ENCODE assay signal across 9 cellular contexts in the genomic region with DNA sequence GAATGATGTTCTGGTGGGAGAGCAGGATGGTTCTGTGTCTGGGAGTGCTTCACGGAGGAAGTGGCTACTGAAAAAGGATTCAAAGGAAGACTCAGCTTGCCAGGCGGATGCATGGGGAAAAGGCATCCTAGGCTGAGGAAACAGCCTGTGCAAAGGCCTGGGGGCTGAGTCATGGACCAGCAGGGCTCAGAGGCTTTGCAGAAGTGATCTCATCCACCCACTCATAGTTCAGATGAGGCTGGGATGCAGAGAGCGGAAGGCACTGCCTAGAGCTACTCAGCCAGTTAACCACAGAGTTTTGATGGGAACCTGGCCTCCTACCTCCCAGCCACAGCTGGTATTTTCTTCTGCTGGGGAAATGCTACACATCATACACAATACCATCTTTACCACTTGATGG. TPM values are rescaled to one million over a fixed set of nuclear protein-coding genes. Genes with fewer than 3 reads are reported as not detected.
DNase-seq lines count a peak whose midpoint lies in the region; ATAC-seq, FAIRE-seq and TF ChIP-seq lines count a peak whose summit lies in the region.
"Had no signal": no experiment of that assay in that cellular context is flagged by ENCODE, and none has a peak within 500 bp of the region (broad histone marks: within the 10 kb centered on the region; RNA-seq: fewer than 3 reads in every experiment).

No MANE protein-coding gene starts in this region.

- peak; percentile 79 for DNase-seq in activated CD4-positive, alpha-beta T cell treated with anti-CD3 and anti-CD28 coated beads for 48 hours
- DNase-seq in activated CD4-positive, alpha-beta T cell treated with anti-CD3 and anti-CD28 coated beads, Interleukin-2, amount 50 U/mL, for 1 hour, result no peak
- DNase-seq in activated T-cell treated with anti-CD3 and anti-CD28 coated beads, Interleukin-2, amount 50 U/mL, for 48 hours, result peak; percentile 59 to 70
- DNase-seq in HepG2 (ENCODE audit: low spot score), result no peak
- no peak for DNase-seq in testis
- no peak for DNase-seq in GM19238 (ENCODE audit: insufficient read length, low spot score)
- DNase-seq in NCI-H1694 (lab: John Stamatoyannopoulos, UW), result no peak

- intact Hi-C loops in HepG2 (cut with micrococcal nuclease; ENCODE audit: unreplicated experiment) (no loop called here), testis (cut with DNase I; ENCODE audit: low total_unique reads) (no loop called here)

- H3K9me3 ChIP-seq in HepG2 (ENCODE audit: low read length) (peaks cover 6% of the 10 kb centered on the region; the same call in 1 of the 2 replicates), testis (no peaks in the 10 kb centered on the region)

- no peak overlapping the region for H3K9ac ChIP-seq in HepG2 (ENCODE audit: insufficient read depth, low read depth, low read length)

- no peak for TF ChIP-seq POLR2A in HepG2 (IDR thresholded peaks at IDR 0.05; ENCODE audit: insufficient read depth in 1 of 2, low read depth in 2 of 2, low read length in 2 of 2)
- no peak for TF ChIP-seq POLR2A in testis (IDR thresholded peaks at IDR 0.05)

- TF ChIP-seq EP300 in HepG2 (IDR thresholded peaks at IDR 0.05; ENCODE audit: low read depth in 2 of 2, low read length in 2 of 2), result no peak
- TF ChIP-seq EP300 in HepG2 (CRISPR knock-in tag; IDR thresholded peaks at IDR 0.05; ENCODE audit: borderline replicate concordance), result no peak

- ATAC-seq in HG03442 (IDR thresholded peaks at IDR 0.05; ENCODE audit: unreplicated experiment) (peak; percentile 91), HepG2 (no peak)

- no peak overlapping the region for H2AFZ ChIP-seq in HepG2 (ENCODE audit: low read length)

- 16% methylated on average over 3 of the region's 3 CpGs for WGBS in HepG2 (ENCODE audit: low lambda C conversion rate)
- WGBS in testis, 2 donors, result 57 to 61% methylated on average over 3 of the region's 3 CpGs

- H3K27ac ChIP-seq in HepG2 (ENCODE audit: extremely low read length, insufficient read depth, low read length) (no peak overlapping the region), testis (no peak overlapping the region)

- H3K4me1 ChIP-seq in HepG2 (ENCODE audit: insufficient read depth, low read length) (no peaks in the 10 kb centered on the region), testis (peaks cover 4% of the 10 kb centered on the region)

- in situ Hi-C loops in HepG2 (cut with HindIII; ENCODE audit: extremely low pct_ligation_motif_present, low pct_unique_long_range_greater_than_20kb), result no loop called here

- TF ChIP-seq RAD21 in HepG2 (CRISPR knock-in tag; IDR thresholded peaks at IDR 0.05), result no peak

- H3K36me3 ChIP-seq in HepG2 (replicated peaks in 1 of 2; ENCODE audit: control insufficient read depth in 1 of 2, insufficient read depth in 2 of 2, low read length in 2 of 2), result no peaks in the 10 kb centered on the region
- H3K36me3 ChIP-seq in testis (ENCODE audit: low read depth, missing control alignments), result no peaks in the 10 kb centered on the region

- peaks cover 0 to 2% of the 10 kb centered on the region in 2 experiments; a peak in 2 of 5 replicates for H3K27me3 ChIP-seq in HepG2 (ENCODE audit: control insufficient read depth in 1 of 2, insufficient read depth in 2 of 2, low read length in 2 of 2)
- no peaks in the 10 kb centered on the region for H3K27me3 ChIP-seq in testis

- H4K20me1 ChIP-seq in HepG2 (ENCODE audit: insufficient read depth, low read length), result no peaks in the 10 kb centered on the region

- POLR2A ChIA-PET in HepG2 (lab: Yijun Ruan, JAX), result no interaction called here

- H3K79me2 ChIP-seq in HepG2 (ENCODE audit: insufficient read depth, low read length), result no peaks in the 10 kb centered on the region

- no peak overlapping the region for H3K4me2 ChIP-seq in HepG2 (ENCODE audit: low read depth, low read length)

- FAIRE-seq in HepG2 (lab: Jason Lieb, UNC), result no peak

- no TSS peak for BruUV-seq in HepG2 (replicated peaks; lab: Mats Ljungman, UMichigan)

- CTCF ChIA-PET in HepG2 (lab: Yijun Ruan, JAX; ENCODE audit: low intra/inter-chr PET ratio, low total read pairs), result no interaction called here

- TF ChIP-seq CTCF in HepG2 (CRISPR knock-in tag; IDR thresholded peaks at IDR 0.05) (no peak), testis (IDR thresholded peaks at IDR 0.05) (no peak)

- no peak overlapping the region for H3K4me3 ChIP-seq in HepG2 (replicated peaks in 1 of 3; ENCODE audit: insufficient read depth in 1 of 3, low read depth in 2 of 3, low read length in 3 of 3)
- H3K4me3 ChIP-seq in testis, result no peak overlapping the region
- H3K4me3 ChIP-seq: skin epidermis had no signal

TF ChIP-seq in HepG2, 621 proteins besides CTCF, POLR2A, EP300 and RAD21 (continues in another document):
- TF ChIP-seq TCF12 (IDR thresholded peaks at IDR 0.05) (no peak), TCF12 (CRISPR knock-in tag; IDR thresholded peaks at IDR 0.05) (no peak), ZNF678 (CRISPR knock-in tag; IDR thresholded peaks at IDR 0.05) (no peak)
- TF ChIP-seq, protein P1, sequence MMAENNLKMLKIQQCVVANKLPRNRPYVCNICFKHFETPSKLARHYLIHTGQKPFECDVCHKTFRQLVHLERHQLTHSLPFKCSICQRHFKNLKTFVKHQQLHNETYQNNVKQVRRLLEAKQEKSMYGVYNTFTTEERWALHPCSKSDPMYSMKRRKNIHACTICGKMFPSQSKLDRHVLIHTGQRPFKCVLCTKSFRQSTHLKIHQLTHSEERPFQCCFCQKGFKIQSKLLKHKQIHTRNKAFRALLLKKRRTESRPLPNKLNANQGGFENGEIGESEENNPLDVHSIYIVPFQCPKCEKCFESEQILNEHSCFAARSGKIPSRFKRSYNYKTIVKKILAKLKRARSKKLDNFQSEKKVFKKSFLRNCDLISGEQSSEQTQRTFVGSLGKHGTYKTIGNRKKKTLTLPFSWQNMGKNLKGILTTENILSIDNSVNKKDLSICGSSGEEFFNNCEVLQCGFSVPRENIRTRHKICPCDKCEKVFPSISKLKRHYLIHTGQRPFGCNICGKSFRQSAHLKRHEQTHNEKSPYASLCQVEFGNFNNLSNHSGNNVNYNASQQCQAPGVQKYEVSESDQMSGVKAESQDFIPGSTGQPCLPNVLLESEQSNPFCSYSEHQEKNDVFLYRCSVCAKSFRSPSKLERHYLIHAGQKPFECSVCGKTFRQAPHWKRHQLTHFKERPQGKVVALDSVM (CRISPR knock-in tag; IDR thresholded peaks at IDR 0.05), result no peak

RNA-seq across cellular contexts. Expression of a gene that starts 15.8 kb away (rescaled TPM):
- total RNA-seq in HepG2 (2016; rRNA removed; fragmentation: Illumina TruSeq; extraction: Trizol), result 0.04 TPM in 1 of 2 replicates, not detected in the other
- not detected in 2 replicates for total RNA-seq in HepG2 (2016; cell fraction: cytosol; rRNA removed; fragmentation: Illumina TruSeq; extraction: Trizol; ENCODE audit: low read depth)
- 0.04 TPM in 1 of 2 replicates, not detected in the other for total RNA-seq in HepG2 (2016; cell fraction: insoluble cytoplasmic fraction; rRNA removed; fragmentation: Illumina TruSeq; extraction: Trizol)
- total RNA-seq in HepG2 (2016; cell fraction: membrane; rRNA removed; fragmentation: Illumina TruSeq; extraction: Trizol), result not detected in 2 replicates
- 0.09 TPM in 1 of 2 replicates, not detected in the other for total RNA-seq in HepG2 (2016; cell fraction: nucleus; rRNA removed; fragmentation: Illumina TruSeq; extraction: Trizol)
- 0.07 and 0.10 TPM in 2 replicates for polyA plus RNA-seq in HepG2 (2011; rRNA removed)
- polyA plus RNA-seq in HepG2 (2011; cell fraction: cytosol; rRNA removed), result 0.03 and 0.04 TPM in 2 replicates
- polyA plus RNA-seq in HepG2 (2011; cell fraction: nucleus; rRNA removed), result 0.62 and 0.80 TPM in 2 replicates
- 0.03 TPM in 1 of 2 replicates, not detected in the other for polyA plus RNA-seq in HepG2 (2012)
- polyA plus RNA-seq in HepG2 (2016; cell fraction: cytosol; fragmentation: Illumina TruSeq; extraction: Trizol; ENCODE audit: low read depth), result not detected in 2 replicates
- 0.04 TPM in 1 of 2 replicates, not detected in the other for polyA plus RNA-seq in HepG2 (2016; cell fraction: insoluble cytoplasmic fraction; fragmentation: Illumina TruSeq; extraction: Trizol; ENCODE audit: low read depth)
- polyA plus RNA-seq in HepG2 (2016; cell fraction: membrane; fragmentation: Illumina TruSeq; extraction: Trizol; ENCODE audit: low read depth), result not detected in 2 replicates
- polyA plus RNA-seq in HepG2 (2016; cell fraction: nucleus; fragmentation: Illumina TruSeq; extraction: Trizol; ENCODE audit: insufficient read depth, low read depth), result 0.38 and 0.41 TPM in 2 replicates
- 0.08 and 0.09 TPM in 2 replicates for polyA minus RNA-seq in HepG2 (2011; rRNA and poly(A)+ RNA removed; ENCODE audit: low replicate concordance)
- polyA minus RNA-seq in HepG2 (2011; cell fraction: cytosol; rRNA and poly(A)+ RNA removed), result 0.10 TPM in 1 of 2 replicates, not detected in the other
- 0.13 and 0.25 TPM in 2 replicates for polyA minus RNA-seq in HepG2 (2011; cell fraction: nucleus; rRNA and poly(A)+ RNA removed)
- under 1 TPM; 0.63 to 0.93 TPM for total RNA-seq in testis
- 0.90 TPM for polyA plus RNA-seq in testis (ENCODE audit: insufficient read depth, low read depth, low replicate concordance)

RNA-seq across cellular contexts. Expression of a gene that starts 53.9 kb away (rescaled TPM):
- 0.32 and 1.00 TPM in 2 replicates for total RNA-seq in HepG2 (2016; rRNA removed; fragmentation: Illumina TruSeq; extraction: Trizol)
- total RNA-seq in HepG2 (2016; cell fraction: cytosol; rRNA removed; fragmentation: Illumina TruSeq; extraction: Trizol; ENCODE audit: low read depth), result not detected in 2 replicates
- total RNA-seq in HepG2 (2016; cell fraction: insoluble cytoplasmic fraction; rRNA removed; fragmentation: Illumina TruSeq; extraction: Trizol), result 0.18 and 1.2 TPM in 2 replicates
- 0.06 and 0.17 TPM in 2 replicates for total RNA-seq in HepG2 (2016; cell fraction: membrane; rRNA removed; fragmentation: Illumina TruSeq; extraction: Trizol)
- total RNA-seq in HepG2 (2016; cell fraction: nucleus; rRNA removed; fragmentation: Illumina TruSeq; extraction: Trizol), result 0.69 and 1.4 TPM in 2 replicates
- 1.4 and 1.7 TPM in 2 replicates for polyA plus RNA-seq in HepG2 (2011; rRNA removed)
- polyA plus RNA-seq in HepG2 (2011; cell fraction: cytosol; rRNA removed), result 1.0 and 1.1 TPM in 2 replicates
- polyA plus RNA-seq in HepG2 (2011; cell fraction: nucleus; rRNA removed), result 0.39 and 0.62 TPM in 2 replicates
- 0.08 and 1.0 TPM in 2 replicates for polyA plus RNA-seq in HepG2 (2012)
- polyA plus RNA-seq in HepG2 (2016; cell fraction: cytosol; fragmentation: Illumina TruSeq; extraction: Trizol; ENCODE audit: low read depth), result not detected in 2 replicates
- 0.21 and 0.38 TPM in 2 replicates for polyA plus RNA-seq in HepG2 (2016; cell fraction: insoluble cytoplasmic fraction; fragmentation: Illumina TruSeq; extraction: Trizol; ENCODE audit: low read depth)
- polyA plus RNA-seq in HepG2 (2016; cell fraction: membrane; fragmentation: Illumina TruSeq; extraction: Trizol; ENCODE audit: low read depth), result 0.17 and 0.45 TPM in 2 replicates
- 2.3 and 3.3 TPM in 2 replicates for polyA plus RNA-seq in HepG2 (2016; cell fraction: nucleus; fragmentation: Illumina TruSeq; extraction: Trizol; ENCODE audit: insufficient read depth, low read depth)
- polyA minus RNA-seq in HepG2 (2011; rRNA and poly(A)+ RNA removed; ENCODE audit: low replicate concordance), result 1.6 TPM in 1 of 2 replicates, not detected in the other
- 0.99 and 1.1 TPM in 2 replicates for polyA minus RNA-seq in HepG2 (2011; cell fraction: cytosol; rRNA and poly(A)+ RNA removed)
- polyA minus RNA-seq in HepG2 (2011; cell fraction: nucleus; rRNA and poly(A)+ RNA removed), result 0.37 TPM in 1 of 2 replicates, not detected in the other
- total RNA-seq in testis, result 1 to 10 TPM in 1 of 2 donors, under 1 TPM in 1; 0.55 to 1.8 TPM
- polyA plus RNA-seq in testis (ENCODE audit: insufficient read depth, low read depth, low replicate concordance), result 2.2 TPM

Comparison
In these comparisons a context has a peak if more than half of its experiments do, and no peak if none do; other contexts are left out.
1. DNase-seq: peak in activated CD4-positive, alpha-beta T cell treated with anti-CD3 and anti-CD28 coated beads for 48 hours (single experiment) and activated T-cell treated with anti-CD3 and anti-CD28 coated beads, Interleukin-2, amount 50 U/mL, for 48 hours (2 of 2); none in activated CD4-positive, alpha-beta T cell treated with anti-CD3 and anti-CD28 coated beads, Interleukin-2, amount 50 U/mL, for 1 hour (single experiment), HepG2 (single experiment), testis (single experiment), GM19238 (single experiment) and NCI-H1694 (single experiment).